1 cellular context compared by ENCODE assay signal in the genomic region with DNA sequence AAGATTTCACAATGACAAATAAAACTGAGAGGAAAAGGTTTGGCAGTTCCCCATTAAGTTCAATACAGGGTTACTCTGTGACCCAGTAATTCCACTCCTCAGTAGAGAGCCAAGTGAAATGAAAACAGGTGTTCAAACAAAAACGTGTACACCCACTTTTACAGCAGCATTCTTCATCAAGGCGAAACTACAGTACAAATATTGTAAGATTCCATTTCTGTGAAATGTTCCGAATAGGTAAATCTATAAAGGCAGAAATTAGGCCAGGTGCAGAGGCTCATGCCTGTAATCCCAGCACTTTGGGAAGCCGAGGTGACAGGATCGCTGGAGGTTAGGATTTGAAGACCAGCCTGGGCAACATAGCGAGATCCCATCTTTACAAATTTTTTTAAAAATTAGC.
TF ChIP-seq lines count a peak whose summit lies in the region.

No MANE protein-coding gene starts in this region.

TF ChIP-seq in HepG2, 621 proteins besides CTCF, POLR2A, EP300 and RAD21:
- no peak for TF ChIP-seq SOX13 (IDR thresholded peaks at IDR 0.05)
- TF ChIP-seq SOX13 (CRISPR knock-in tag; conservative IDR thresholded peaks at IDR 0.05 in 1 of 2, IDR thresholded peaks at IDR 0.05 in 1 of 2), result peak in 1 of 2 experiments; percentile 5; a peak in 1 of 4 replicates
- TF ChIP-seq PAXIP1 (CRISPR knock-in tag; conservative IDR thresholded peaks at IDR 0.05), result 0 out of 2 replicates have a peak, but pooled peaks have one; percentile 12
- TF ChIP-seq ZBTB33 (CRISPR knock-in tag; IDR thresholded peaks at IDR 0.05), result no peak
- no peak for TF ChIP-seq ZNF3 (CRISPR knock-in tag; IDR thresholded peaks at IDR 0.05)
- TF ChIP-seq ZNF121 (CRISPR knock-in tag; IDR thresholded peaks at IDR 0.05), result peak; percentile 96
- TF ChIP-seq BCL6 (CRISPR knock-in tag; IDR thresholded peaks at IDR 0.05), result 0 out of 2 replicates have a peak, but pooled peaks have one; percentile 35
- 0 out of 2 replicates have a peak, but pooled peaks have one; percentile 38 for TF ChIP-seq PHF21A (CRISPR knock-in tag; IDR thresholded peaks at IDR 0.05)
- no peak for TF ChIP-seq KMT2A (CRISPR knock-in tag; IDR thresholded peaks at IDR 0.05)
- no peak for TF ChIP-seq ARID3A (IDR thresholded peaks at IDR 0.05; ENCODE audit: low read depth, low read length)
- TF ChIP-seq RARA (CRISPR knock-in tag; IDR thresholded peaks at IDR 0.05), result 0 out of 2 replicates have a peak, but pooled peaks have one; percentile 27
- no peak for TF ChIP-seq NR2F6 (IDR thresholded peaks at IDR 0.05)
- TF ChIP-seq NR2F6 (CRISPR knock-in tag; IDR thresholded peaks at IDR 0.05), result 0 out of 2 replicates have a peak, but pooled peaks have one; percentile 12
- peak; percentile 55; the same call in 1 of the 2 replicates for TF ChIP-seq TFAP4 (IDR thresholded peaks at IDR 0.05; ENCODE audit: borderline replicate concordance, low read depth)
- TF ChIP-seq ZNF749 (CRISPR knock-in tag; IDR thresholded peaks at IDR 0.05; ENCODE audit: borderline replicate concordance), result no peak
